In genomic region chr13:40442826-40443225, GRCh38 we compare ENCODE assay signal across 19 cellular contexts.
"Had no signal": no experiment of that assay in that cellular context is flagged by ENCODE, and none has a peak within 500 bp of the region (broad histone marks: within the 10 kb centered on the region; RNA-seq: fewer than 3 reads in every experiment).

No MANE protein-coding gene starts in this region.

- DNase-seq: activated CD4-positive, alpha-beta T cell treated with anti-CD3 and anti-CD28 coated beads for 36 hours; activated CD4-positive, alpha-beta T cell treated with anti-CD3 and anti-CD28 coated beads, Interleukin-2, amount 50 U/mL, for 48 hours; activated gamma-delta T cell treated with Interleukin-2 at 50 U/mL for 16 hours; caudate nucleus; endodermal cell; foreskin keratinocyte; hippocampal formation; naive thymus-derived CD8-positive, alpha-beta T cell; pancreas; spleen; stimulated activated CD4-positive, alpha-beta T cell treated with anti-CD3 and anti-CD28 coated beads, Interleukin-4, amount 100 ng/mL, for 4 hours; stimulated activated naive CD4-positive, alpha-beta T cell; SW 1271; T-helper 2 cell; thyroid gland had no signal

- H3K27ac ChIP-seq: adrenal gland, foreskin keratinocyte, pancreas, thyroid gland had no signal

- H3K27me3 Mint-ChIP-seq: activated CD4-positive, alpha-beta T cell treated with anti-CD3 and anti-CD28 coated beads for 36 hours; naive thymus-derived CD8-positive, alpha-beta T cell had no signal

- H3K36me3 Mint-ChIP-seq: naive thymus-derived CD8-positive, alpha-beta T cell had no signal

- H3K9me3 Mint-ChIP-seq: naive thymus-derived CD8-positive, alpha-beta T cell had no signal

- H3K27ac Mint-ChIP-seq: activated CD4-positive, alpha-beta T cell treated with anti-CD3 and anti-CD28 coated beads for 36 hours; activated naive CD4-positive, alpha-beta T cell treated with anti-CD3 and anti-CD28 coated beads, Interleukin-2, amount 50 U/mL, for 72 hours; endodermal cell had no signal

- H3K27me3 ChIP-seq: adrenal gland, foreskin keratinocyte, pancreas, spleen, thyroid gland had no signal

- H3K36me3 ChIP-seq: adrenal gland, pancreas, spleen, thyroid gland had no signal

- H3K4me3 Mint-ChIP-seq: activated CD4-positive, alpha-beta T cell treated with anti-CD3 and anti-CD28 coated beads for 36 hours; endodermal cell; naive thymus-derived CD8-positive, alpha-beta T cell had no signal

- ATAC-seq: activated CD4-positive, alpha-beta T cell treated with anti-CD3 and anti-CD28 coated beads for 36 hours; activated naive CD4-positive, alpha-beta T cell treated with anti-CD3 and anti-CD28 coated beads, Interleukin-2, amount 50 U/mL, for 72 hours; foreskin keratinocyte; left lobe of liver; naive thymus-derived CD8-positive, alpha-beta T cell; pancreas; sciatic nerve had no signal

- H3K9me3 ChIP-seq: adrenal gland, pancreas, spleen, thyroid gland had no signal

- H3K4me3 ChIP-seq: adrenal gland, pancreas, spleen, thyroid gland had no signal
